In the genomic region with DNA sequence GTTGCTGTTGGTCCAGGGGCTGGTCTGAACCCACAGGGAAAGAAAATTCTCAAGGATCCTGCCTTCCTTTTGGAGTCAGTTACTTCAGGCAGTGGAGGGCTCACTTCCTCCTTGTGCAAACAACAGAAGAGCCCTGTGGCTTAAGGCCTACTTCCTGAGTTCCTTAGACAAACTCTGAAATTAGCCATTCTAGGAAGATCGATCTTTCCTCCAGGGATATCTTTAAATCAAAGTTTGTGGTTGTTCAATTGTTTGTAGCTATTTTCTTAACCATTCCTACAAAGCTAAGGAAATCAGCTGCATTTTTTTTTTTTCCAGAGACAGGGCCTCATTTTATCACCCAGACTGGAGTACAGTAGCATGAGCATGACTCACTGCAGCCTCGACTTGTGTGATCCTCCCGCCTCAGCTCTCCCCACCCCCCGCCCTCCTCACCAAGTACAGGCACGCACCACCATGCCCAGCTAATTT, we compare ENCODE assay signal across 8 cellular contexts.
DNase-seq lines count a peak whose midpoint lies in the region; ATAC-seq and TF ChIP-seq lines count a peak whose summit lies in the region.

No MANE protein-coding gene starts in this region.

- WGBS in hepatocyte (ENCODE audit: low lambda C conversion rate, missing lambda C conversion rate), result 2% methylated on average over 4 of the region's 5 CpGs

- no peak overlapping the region for H3K4me3 ChIP-seq in hepatocyte

- no peaks in the 10 kb centered on the region for H3K9me3 ChIP-seq in hepatocyte (ENCODE audit: low read depth)

- peak overlapping the region; percentile 83 for H3K27ac Mint-ChIP-seq in stimulated activated effector memory CD8-positive, alpha-beta T cell treated with anti-CD3 and anti-CD28 coated beads, Interleukin-12 subunit alpha, Interleukin-12 subunit beta, amount 100 ng/mL, for 72 hours

- peak; percentile 69 for ATAC-seq in stimulated activated effector memory CD8-positive, alpha-beta T cell treated with anti-CD3 and anti-CD28 coated beads, Interleukin-12 subunit alpha, Interleukin-12 subunit beta, amount 100 ng/mL, for 72 hours

- no peak for TF ChIP-seq CTCF in C4-2B (conservative IDR thresholded peaks at IDR 0.05)
- no peak for TF ChIP-seq CTCF in hepatocyte (IDR thresholded peaks at IDR 0.05; ENCODE audit: poor library complexity)

- no peaks in the 10 kb centered on the region for H3K9me2 ChIP-seq in hepatocyte (replicated peaks; ENCODE audit: insufficient read depth)

- H3K9me3 Mint-ChIP-seq in stimulated activated effector memory CD8-positive, alpha-beta T cell treated with anti-CD3 and anti-CD28 coated beads, Interleukin-12 subunit alpha, Interleukin-12 subunit beta, amount 100 ng/mL, for 72 hours, result no peaks in the 10 kb centered on the region

- DNase-seq in Kasumi-1 (lab: John Stamatoyannopoulos, UW) (peak; percentile 90 to 92), hepatocyte (ENCODE audit: low spot score) (peak; percentile 89), cerebellum (ENCODE audit: low spot score) (no peak), NCI-H446 (lab: John Stamatoyannopoulos, UW) (no peak)
- peak; percentile 38 for DNase-seq in activated naive CD4-positive, alpha-beta T cell treated with anti-CD3 and anti-CD28 coated beads, Interleukin-2, amount 50 U/mL, for 16 hours
- DNase-seq in stimulated activated effector memory CD8-positive, alpha-beta T cell treated with anti-CD3 and anti-CD28 coated beads, Interleukin-12 subunit alpha, Interleukin-12 subunit beta, amount 100 ng/mL, for 72 hours (ENCODE audit: low spot score in 2 of 2), result no peak
- DNase-seq in effector CD4-positive, alpha-beta T cell, result no peak

- H3K4me3 Mint-ChIP-seq in stimulated activated effector memory CD8-positive, alpha-beta T cell treated with anti-CD3 and anti-CD28 coated beads, Interleukin-12 subunit alpha, Interleukin-12 subunit beta, amount 100 ng/mL, for 72 hours, result no peak overlapping the region

- H3K4me2 ChIP-seq in hepatocyte, result peak overlapping the region; percentile 54

- H3K4me1 ChIP-seq in hepatocyte (ENCODE audit: insufficient read depth), result peaks cover 17% of the 10 kb centered on the region

- H2AFZ ChIP-seq in hepatocyte, result no peak overlapping the region

- H3K27ac ChIP-seq in C4-2B, result peak overlapping the region; percentile 75
- H3K27ac ChIP-seq in hepatocyte, result peak overlapping the region; percentile 91

- no peaks in the 10 kb centered on the region for H3K36me3 Mint-ChIP-seq in stimulated activated effector memory CD8-positive, alpha-beta T cell treated with anti-CD3 and anti-CD28 coated beads, Interleukin-12 subunit alpha, Interleukin-12 subunit beta, amount 100 ng/mL, for 72 hours

- peaks cover 32% of the 10 kb centered on the region for H3K4me1 Mint-ChIP-seq in stimulated activated effector memory CD8-positive, alpha-beta T cell treated with anti-CD3 and anti-CD28 coated beads, Interleukin-12 subunit alpha, Interleukin-12 subunit beta, amount 100 ng/mL, for 72 hours

- H4K20me1 ChIP-seq in hepatocyte (ENCODE audit: insufficient read depth, poor library complexity, severe bottlenecking), result no peaks in the 10 kb centered on the region

- H3K36me3 ChIP-seq in hepatocyte (replicated peaks; ENCODE audit: insufficient read depth, low read depth), result no peaks in the 10 kb centered on the region

- no peaks in the 10 kb centered on the region for H3K27me3 ChIP-seq in hepatocyte

- peaks cover 33% of the 10 kb centered on the region for H3K79me2 ChIP-seq in hepatocyte

Comparison
In these comparisons a context has a peak if more than half of its experiments do, and no peak if none do; other contexts are left out.
1. DNase-seq: peak in Kasumi-1 (2 of 2), activated naive CD4-positive, alpha-beta T cell treated with anti-CD3 and anti-CD28 coated beads, Interleukin-2, amount 50 U/mL, for 16 hours (single experiment) and hepatocyte (single experiment); none in stimulated activated effector memory CD8-positive, alpha-beta T cell treated with anti-CD3 and anti-CD28 coated beads, Interleukin-12 subunit alpha, Interleukin-12 subunit beta, amount 100 ng/mL, for 72 hours (0 of 2), effector CD4-positive, alpha-beta T cell (single experiment), cerebellum (single experiment) and NCI-H446 (0 of 2).